Comparison of ENCODE assay signal across 25 cellular contexts in the genomic region with DNA sequence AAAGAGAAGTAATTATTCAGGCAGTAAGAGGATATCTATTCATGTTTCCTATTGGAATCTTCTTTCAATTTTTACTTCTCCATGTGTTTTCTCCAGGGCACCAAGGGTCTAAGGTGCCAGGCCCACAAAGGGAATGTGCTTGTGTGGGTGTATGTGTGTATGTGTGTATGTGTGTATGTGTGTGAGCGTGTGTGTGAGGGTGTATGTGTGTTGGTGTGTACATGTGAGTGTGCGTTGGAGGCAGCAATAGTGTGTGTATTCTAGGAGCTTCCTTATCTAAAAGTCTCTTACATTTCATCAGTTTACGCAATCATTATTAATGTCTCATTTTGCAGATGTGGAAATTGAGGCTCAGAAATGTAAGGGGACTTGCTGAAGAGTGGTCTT. TPM values are rescaled to one million over a fixed set of nuclear protein-coding genes. Genes with fewer than 3 reads are reported as not detected.
"Had no signal": no experiment of that assay in that cellular context is flagged by ENCODE, and none has a peak within 500 bp of the region (broad histone marks: within the 10 kb centered on the region; RNA-seq: fewer than 3 reads in every experiment).

No MANE protein-coding gene starts in this region.

- DNase-seq: activated CD4-positive, alpha-beta T cell treated with anti-CD3 and anti-CD28 coated beads for 48 hours; activated gamma-delta T cell; activated naive CD4-positive, alpha-beta T cell treated with anti-CD3 and anti-CD28 coated beads, Interleukin-2, amount 10 ng/mL, durations not matched to agents 7 days and 5 days; amniotic stem cell; caudate nucleus; cortex of kidney; foreskin fibroblast; heart right ventricle; left ventricle myocardium superior; nephron progenitor cell; ovary; stimulated activated CD4-positive, alpha-beta T cell treated with anti-CD3 and anti-CD28 coated beads, Interleukin-12 subunit alpha, Interleukin-12 subunit beta, amount 100 ng/mL, for 4 hours; stimulated activated CD4-positive, alpha-beta T cell treated with anti-CD3 and anti-CD28 coated beads, Interleukin-4, amount 100 ng/mL, for 1 hour; substantia nigra; T1000; WERI-Rb-1 had no signal

- H3K27ac ChIP-seq: heart right ventricle, ovary, skin epidermis, vagina, WERI-Rb-1 had no signal

- H3K4me1 ChIP-seq: vagina had no signal

- H3K36me3 ChIP-seq: ovary, vagina, WERI-Rb-1 had no signal

- H3K4me3 ChIP-seq: heart right ventricle, ovary, skin epidermis, vagina had no signal

- H3K9me3 ChIP-seq: heart right ventricle, ovary, vagina had no signal

- H3K27me3 ChIP-seq: heart right ventricle, ovary, vagina had no signal

- ATAC-seq: activated CD4-positive, CD25-positive, alpha-beta regulatory T cell treated with anti-CD3 and anti-CD28 coated beads, Interleukin-2, amount 50 U/mL, for 24 hours; esophagus mucosa; heart right ventricle; left ventricle myocardium superior; sciatic nerve; stimulated activated effector memory CD8-positive, alpha-beta T cell treated with anti-CD3 and anti-CD28 coated beads, Interleukin-12 subunit alpha, Interleukin-12 subunit beta, amount 100 ng/mL, for 72 hours had no signal

RNA-seq across cellular contexts. Expression of a gene that starts 28.3 kb away (rescaled TPM):
- total RNA-seq: activated naive CD8-positive, alpha-beta T cell treated with anti-CD3 and anti-CD28 coated beads, Interleukin-2, amount 10 ng/mL, durations not matched to agents 7 days and 5 days; chondrocyte; progenitor cell of endocrine pancreas had no signal
